In the genomic region with DNA sequence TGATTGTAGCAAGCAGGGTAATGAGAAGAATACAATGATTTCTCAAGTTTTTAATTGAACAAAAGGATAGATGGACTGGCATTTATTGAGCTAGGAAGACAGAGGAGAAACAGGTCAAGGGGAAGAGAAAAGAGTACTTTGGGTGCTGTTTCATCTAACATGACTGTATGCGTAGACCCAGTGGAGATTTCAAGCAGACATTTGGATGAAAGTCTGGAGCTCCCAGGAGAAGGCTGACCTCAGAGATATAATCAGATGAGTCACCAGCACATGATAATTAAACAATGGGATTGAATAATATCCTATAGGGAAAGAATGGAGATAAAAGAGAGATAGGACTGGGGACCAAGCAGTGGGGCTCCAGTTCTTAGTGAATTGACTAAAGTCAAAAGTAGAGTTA, we compare ENCODE assay signal across 19 cellular contexts.
DNase-seq lines count a peak whose midpoint lies in the region; ATAC-seq and TF ChIP-seq lines count a peak whose summit lies in the region.
"Had no signal": no experiment of that assay in that cellular context is flagged by ENCODE, and none has a peak within 500 bp of the region (broad histone marks: within the 10 kb centered on the region; RNA-seq: fewer than 3 reads in every experiment).

No MANE protein-coding gene starts in this region.

- H3K4me3 ChIP-seq in DND-41 (ENCODE audit: low read depth in 1 of 2, low read length in 2 of 2) (no peak overlapping the region), mammary epithelial cell (replicated peaks in 1 of 3; ENCODE audit: insufficient read depth in 1 of 3, low read depth in 2 of 3, low read length in 3 of 3) (no peak overlapping the region), OCI-LY7 (ENCODE audit: low read depth, low read length, poor library complexity, severe bottlenecking) (no peak overlapping the region)
- H3K4me3 ChIP-seq: prostate gland had no signal

- H3K9me3 ChIP-seq in DND-41 (ENCODE audit: insufficient read depth, low read length, severe bottlenecking) (peaks cover 8% of the 10 kb centered on the region), mammary epithelial cell (replicated peaks; ENCODE audit: insufficient read depth, low read length) (peaks cover 9% of the 10 kb centered on the region), OCI-LY7 (ENCODE audit: low read length) (no peaks in the 10 kb centered on the region; the same call in 1 of the 2 replicates)
- H3K9me3 ChIP-seq: prostate gland had no signal

- H3K9ac ChIP-seq in DND-41 (ENCODE audit: low read depth, low read length): peak overlapping the region; percentile 16; the same call in 1 of the 2 replicates
- H3K9ac ChIP-seq in mammary epithelial cell (ENCODE audit: insufficient read depth, low read length): peak overlapping the region; percentile 54

- H3K9me2 ChIP-seq in OCI-LY7 (ENCODE audit: insufficient read depth, low read length): no peaks in the 10 kb centered on the region

- H2AFZ ChIP-seq in DND-41 (ENCODE audit: low read depth, low read length) (peak overlapping the region; percentile 38), mammary epithelial cell (ENCODE audit: low read depth, low read length) (peak overlapping the region; percentile 12), OCI-LY7 (ENCODE audit: low read length) (no peak overlapping the region)

- POLR2A ChIA-PET in OCI-LY7 (lab: Charles Lee): interaction anchor here (0.6 to 1.7 kb wide), 2 partner anchors 19 to 1422 kb away, joined by 3 to 4 read pairs; no protein-coding TSS in a partner anchor

- in situ Hi-C loops in mammary epithelial cell (cut with MboI; ENCODE audit: low sequenced_read_pairs in 2 of 2): no loop called here

- dilution Hi-C loops in mammary epithelial cell (cut with HindIII; ENCODE audit: low sequenced_read_pairs): no loop called here

- no peak for TF ChIP-seq CTCF in DND-41 (IDR thresholded peaks at IDR 0.05; ENCODE audit: borderline replicate concordance, extremely low read depth, low read length, poor library complexity, severe bottlenecking)
- no peak for TF ChIP-seq CTCF in mammary epithelial cell (conservative IDR thresholded peaks at IDR 0.05 in 1 of 2, IDR thresholded peaks at IDR 0.05 in 1 of 2; ENCODE audit: extremely low read depth in 1 of 2, insufficient read depth in 1 of 2, low read depth in 1 of 2, low read length in 2 of 2)
- TF ChIP-seq CTCF in OCI-LY7 (conservative IDR thresholded peaks at IDR 0.05; ENCODE audit: low read length): no peak

- H3K4me2 ChIP-seq in DND-41 (ENCODE audit: insufficient read depth, low read length) (no peak overlapping the region), mammary epithelial cell (ENCODE audit: insufficient read depth, low read depth, low read length) (peak overlapping the region; percentile 62), OCI-LY7 (ENCODE audit: low read length) (no peak overlapping the region)

- peak overlapping the region; percentile 66 for H3K27ac ChIP-seq in DND-41 (ENCODE audit: low read length)
- peak overlapping the region; percentile 86 for H3K27ac ChIP-seq in mammary epithelial cell (ENCODE audit: insufficient read depth, low read depth, low read length)
- no peak overlapping the region for H3K27ac ChIP-seq in OCI-LY7 (ENCODE audit: low read depth, low read length, poor library complexity, severe bottlenecking)
- H3K27ac ChIP-seq: prostate gland had no signal

- H3K4me1 ChIP-seq in DND-41 (ENCODE audit: insufficient read depth, low read length) (peaks cover 86% of the 10 kb centered on the region), mammary epithelial cell (ENCODE audit: insufficient read depth, low read length) (peaks cover 36% of the 10 kb centered on the region), OCI-LY7 (ENCODE audit: insufficient read depth, low read length, poor library complexity, severe bottlenecking) (peaks cover 29% of the 10 kb centered on the region)
- H3K4me1 ChIP-seq: prostate gland had no signal

- H3K79me2 ChIP-seq in DND-41 (ENCODE audit: insufficient read depth, low read length) (no peaks in the 10 kb centered on the region), mammary epithelial cell (ENCODE audit: insufficient read depth, low read length) (no peaks in the 10 kb centered on the region), OCI-LY7 (ENCODE audit: insufficient read depth, low read depth, low read length) (no peaks in the 10 kb centered on the region)

- H3K27me3 ChIP-seq in DND-41 (ENCODE audit: insufficient read depth, low read length, poor library complexity) (no peaks in the 10 kb centered on the region), mammary epithelial cell (ENCODE audit: insufficient read depth, low read length) (no peaks in the 10 kb centered on the region)

- ATAC-seq in DND-41 (ENCODE audit: insufficient read depth, low read depth) (no peak), HG02798 (IDR thresholded peaks at IDR 0.05; ENCODE audit: poor library complexity, unreplicated experiment) (no peak), HG02759 (IDR thresholded peaks at IDR 0.05; ENCODE audit: unreplicated experiment) (no peak)
- ATAC-seq: CD8-positive, alpha-beta T cell; HepG2; left lobe of liver had no signal

- H3K36me3 ChIP-seq in DND-41 (ENCODE audit: insufficient read depth, low read length): peaks cover 3% of the 10 kb centered on the region; the same call in 1 of the 2 replicates
- no peaks in the 10 kb centered on the region for H3K36me3 ChIP-seq in mammary epithelial cell (ENCODE audit: insufficient read depth, low read length)
- H3K36me3 ChIP-seq in OCI-LY7 (ENCODE audit: insufficient read depth, low read length): no peaks in the 10 kb centered on the region
- H3K36me3 ChIP-seq: prostate gland had no signal

- intact Hi-C loops in mammary epithelial cell (cut with micrococcal nuclease): loop anchor here (1.0 kb wide), 1 partner anchor 11 kb away; no protein-coding TSS in a partner anchor
- intact Hi-C loops in OCI-LY7 (cut with micrococcal nuclease; ENCODE audit: unreplicated experiment): no loop called here

- WGBS in mammary epithelial cell (ENCODE audit: low coverage, missing lambda C conversion rate): 45% methylated on average over 1 of the region's 1 CpG

- CTCF ChIA-PET in mammary epithelial cell (lab: Charles Lee; ENCODE audit: low non-redundant PET) (interaction anchor here (0.6 kb wide), 1 partner anchor 120 kb away, joined by 11 read pairs; no protein-coding TSS in a partner anchor), OCI-LY7 (lab: Charles Lee; ENCODE audit: unreplicated experiment) (no interaction called here)

- H4K20me1 ChIP-seq in DND-41 (ENCODE audit: insufficient read depth, low read length) (no peaks in the 10 kb centered on the region), mammary epithelial cell (ENCODE audit: insufficient read depth, low read length) (no peaks in the 10 kb centered on the region), OCI-LY7 (ENCODE audit: insufficient read depth, low read length) (no peaks in the 10 kb centered on the region)

- DNase-seq in DND-41: no peak
- DNase-seq in HT1080 (ENCODE audit: low read depth): peak; percentile 64
- peak; percentile 66 for DNase-seq in mammary epithelial cell
- DNase-seq in iris pigment epithelial cell (ENCODE audit: low read depth): peak; percentile 24
- DNase-seq in stimulated activated CD4-positive, alpha-beta T cell treated with anti-CD3 and anti-CD28 coated beads, Interleukin-4, amount 100 ng/mL, for 1 hour: no peak
- DNase-seq in OCI-LY7 (ENCODE audit: low spot score): no peak
- DNase-seq: activated CD4-positive, alpha-beta T cell treated with anti-CD3 and anti-CD28 coated beads, Interleukin-2, amount 10 ng/mL, durations not matched to agents 7 days and 5 days; activated naive CD8-positive, alpha-beta T cell treated with anti-CD3 and anti-CD28 coated beads for 36 hours; CD8-positive, alpha-beta T cell; NCI-H1436; NCI-H748 treated with DMSO at 0.1 percent for 48 hours; OCI-M1; stimulated activated CD4-positive, alpha-beta T cell treated with anti-CD3 and anti-CD28 coated beads, Interleukin-2, amount 100 ng/mL, for 24 hours; stimulated activated naive CD4-positive, alpha-beta T cell had no signal

- BruUV-seq in mammary epithelial cell (replicated peaks; lab: Mats Ljungman, UMichigan): TSS peak; percentile 90
- BruUV-seq in OCI-LY7 (replicated peaks; lab: Mats Ljungman, UMichigan): no TSS peak

Comparison
In these comparisons a context has a peak if more than half of its experiments do, and no peak if none do; other contexts are left out.
1. DNase-seq: peak in HT1080 (single experiment), mammary epithelial cell (single experiment) and iris pigment epithelial cell (single experiment); none in DND-41 (single experiment), stimulated activated CD4-positive, alpha-beta T cell treated with anti-CD3 and anti-CD28 coated beads, Interleukin-4, amount 100 ng/mL, for 1 hour (single experiment) and OCI-LY7 (single experiment).